ENCODE assay signal across 2 cellular contexts in the genomic region with DNA sequence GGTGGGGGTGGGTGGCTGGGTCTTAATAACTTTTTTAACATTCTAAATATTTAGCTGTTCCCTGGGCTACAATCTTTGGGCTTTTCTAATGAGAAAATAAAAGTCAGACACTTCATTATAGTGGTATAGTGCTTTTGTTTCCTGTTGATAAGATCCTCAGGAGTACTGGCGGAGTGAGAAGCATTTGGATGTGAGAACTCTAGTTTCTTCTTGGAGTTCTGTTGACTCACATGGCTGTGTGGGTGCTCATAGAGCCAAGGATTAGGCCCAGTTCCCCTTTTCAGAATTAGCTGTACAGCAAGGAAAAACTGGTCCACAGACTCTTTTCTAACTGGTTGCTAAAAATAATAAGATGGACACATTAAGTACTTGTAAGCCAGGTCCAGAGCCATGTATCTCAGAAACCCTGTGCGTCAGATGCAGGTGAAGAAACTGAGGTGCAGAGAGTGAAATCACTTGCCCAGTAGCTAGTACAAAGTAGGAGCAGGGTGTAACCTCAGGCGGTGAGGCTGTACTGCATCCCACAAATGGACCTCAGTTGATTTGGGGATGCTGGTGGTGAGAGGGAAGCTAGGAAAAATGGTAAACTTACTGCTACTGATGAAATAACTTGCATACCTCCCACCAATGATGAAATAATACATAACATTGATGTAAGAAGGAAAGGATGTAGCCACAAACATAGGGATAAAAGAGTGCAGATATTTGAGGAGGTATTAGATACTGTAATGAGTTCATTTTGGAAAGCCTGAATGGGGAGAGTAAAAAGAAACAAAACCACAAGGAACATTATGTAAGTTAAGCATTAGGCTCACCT.
TF ChIP-seq lines count a peak whose summit lies in the region.

No MANE protein-coding gene starts in this region.

TF ChIP-seq in WTC11, 78 proteins besides CTCF, POLR2A, EP300 and RAD21 (continued from another document):
- TF ChIP-seq, protein P1, sequence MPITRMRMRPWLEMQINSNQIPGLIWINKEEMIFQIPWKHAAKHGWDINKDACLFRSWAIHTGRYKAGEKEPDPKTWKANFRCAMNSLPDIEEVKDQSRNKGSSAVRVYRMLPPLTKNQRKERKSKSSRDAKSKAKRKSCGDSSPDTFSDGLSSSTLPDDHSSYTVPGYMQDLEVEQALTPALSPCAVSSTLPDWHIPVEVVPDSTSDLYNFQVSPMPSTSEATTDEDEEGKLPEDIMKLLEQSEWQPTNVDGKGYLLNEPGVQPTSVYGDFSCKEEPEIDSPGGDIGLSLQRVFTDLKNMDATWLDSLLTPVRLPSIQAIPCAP (CRISPR knock-in tag; IDR thresholded peaks at IDR 0.05) = no peak
- TF ChIP-seq NR2C2 (CRISPR knock-in tag; IDR thresholded peaks at IDR 0.05) = no peak
- no peak for TF ChIP-seq ATF1 (CRISPR knock-in tag; IDR thresholded peaks at IDR 0.05)
- TF ChIP-seq ZNF232 (CRISPR knock-in tag; IDR thresholded peaks at IDR 0.05) = no peak
- TF ChIP-seq, protein P2, sequence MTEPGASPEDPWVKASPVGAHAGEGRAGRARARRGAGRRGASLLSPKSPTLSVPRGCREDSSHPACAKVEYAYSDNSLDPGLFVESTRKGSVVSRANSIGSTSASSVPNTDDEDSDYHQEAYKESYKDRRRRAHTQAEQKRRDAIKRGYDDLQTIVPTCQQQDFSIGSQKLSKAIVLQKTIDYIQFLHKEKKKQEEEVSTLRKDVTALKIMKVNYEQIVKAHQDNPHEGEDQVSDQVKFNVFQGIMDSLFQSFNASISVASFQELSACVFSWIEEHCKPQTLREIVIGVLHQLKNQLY (CRISPR knock-in tag; IDR thresholded peaks at IDR 0.05) = no peak
- no peak for TF ChIP-seq GABPB1 (CRISPR knock-in tag; IDR thresholded peaks at IDR 0.05)
- TF ChIP-seq, protein P3, sequence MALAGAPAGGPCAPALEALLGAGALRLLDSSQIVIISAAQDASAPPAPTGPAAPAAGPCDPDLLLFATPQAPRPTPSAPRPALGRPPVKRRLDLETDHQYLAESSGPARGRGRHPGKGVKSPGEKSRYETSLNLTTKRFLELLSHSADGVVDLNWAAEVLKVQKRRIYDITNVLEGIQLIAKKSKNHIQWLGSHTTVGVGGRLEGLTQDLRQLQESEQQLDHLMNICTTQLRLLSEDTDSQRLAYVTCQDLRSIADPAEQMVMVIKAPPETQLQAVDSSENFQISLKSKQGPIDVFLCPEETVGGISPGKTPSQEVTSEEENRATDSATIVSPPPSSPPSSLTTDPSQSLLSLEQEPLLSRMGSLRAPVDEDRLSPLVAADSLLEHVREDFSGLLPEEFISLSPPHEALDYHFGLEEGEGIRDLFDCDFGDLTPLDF (CRISPR knock-in tag; IDR thresholded peaks at IDR 0.05) = no peak
- TF ChIP-seq MYBL2 (CRISPR knock-in tag; IDR thresholded peaks at IDR 0.05) = no peak
- TF ChIP-seq ZNF263 (CRISPR knock-in tag; IDR thresholded peaks at IDR 0.05; ENCODE audit: low read depth) = no peak
- TF ChIP-seq ELF4 (CRISPR knock-in tag; IDR thresholded peaks at IDR 0.05; ENCODE audit: low read depth) = no peak
- TF ChIP-seq EMX1 (CRISPR knock-in tag; IDR thresholded peaks at IDR 0.05) = no peak
- no peak for TF ChIP-seq CREM (CRISPR knock-in tag; IDR thresholded peaks at IDR 0.05)

TF ChIP-seq in GM23338, 12 proteins besides CTCF, POLR2A, EP300 and RAD21:
- TF ChIP-seq, protein P4, sequence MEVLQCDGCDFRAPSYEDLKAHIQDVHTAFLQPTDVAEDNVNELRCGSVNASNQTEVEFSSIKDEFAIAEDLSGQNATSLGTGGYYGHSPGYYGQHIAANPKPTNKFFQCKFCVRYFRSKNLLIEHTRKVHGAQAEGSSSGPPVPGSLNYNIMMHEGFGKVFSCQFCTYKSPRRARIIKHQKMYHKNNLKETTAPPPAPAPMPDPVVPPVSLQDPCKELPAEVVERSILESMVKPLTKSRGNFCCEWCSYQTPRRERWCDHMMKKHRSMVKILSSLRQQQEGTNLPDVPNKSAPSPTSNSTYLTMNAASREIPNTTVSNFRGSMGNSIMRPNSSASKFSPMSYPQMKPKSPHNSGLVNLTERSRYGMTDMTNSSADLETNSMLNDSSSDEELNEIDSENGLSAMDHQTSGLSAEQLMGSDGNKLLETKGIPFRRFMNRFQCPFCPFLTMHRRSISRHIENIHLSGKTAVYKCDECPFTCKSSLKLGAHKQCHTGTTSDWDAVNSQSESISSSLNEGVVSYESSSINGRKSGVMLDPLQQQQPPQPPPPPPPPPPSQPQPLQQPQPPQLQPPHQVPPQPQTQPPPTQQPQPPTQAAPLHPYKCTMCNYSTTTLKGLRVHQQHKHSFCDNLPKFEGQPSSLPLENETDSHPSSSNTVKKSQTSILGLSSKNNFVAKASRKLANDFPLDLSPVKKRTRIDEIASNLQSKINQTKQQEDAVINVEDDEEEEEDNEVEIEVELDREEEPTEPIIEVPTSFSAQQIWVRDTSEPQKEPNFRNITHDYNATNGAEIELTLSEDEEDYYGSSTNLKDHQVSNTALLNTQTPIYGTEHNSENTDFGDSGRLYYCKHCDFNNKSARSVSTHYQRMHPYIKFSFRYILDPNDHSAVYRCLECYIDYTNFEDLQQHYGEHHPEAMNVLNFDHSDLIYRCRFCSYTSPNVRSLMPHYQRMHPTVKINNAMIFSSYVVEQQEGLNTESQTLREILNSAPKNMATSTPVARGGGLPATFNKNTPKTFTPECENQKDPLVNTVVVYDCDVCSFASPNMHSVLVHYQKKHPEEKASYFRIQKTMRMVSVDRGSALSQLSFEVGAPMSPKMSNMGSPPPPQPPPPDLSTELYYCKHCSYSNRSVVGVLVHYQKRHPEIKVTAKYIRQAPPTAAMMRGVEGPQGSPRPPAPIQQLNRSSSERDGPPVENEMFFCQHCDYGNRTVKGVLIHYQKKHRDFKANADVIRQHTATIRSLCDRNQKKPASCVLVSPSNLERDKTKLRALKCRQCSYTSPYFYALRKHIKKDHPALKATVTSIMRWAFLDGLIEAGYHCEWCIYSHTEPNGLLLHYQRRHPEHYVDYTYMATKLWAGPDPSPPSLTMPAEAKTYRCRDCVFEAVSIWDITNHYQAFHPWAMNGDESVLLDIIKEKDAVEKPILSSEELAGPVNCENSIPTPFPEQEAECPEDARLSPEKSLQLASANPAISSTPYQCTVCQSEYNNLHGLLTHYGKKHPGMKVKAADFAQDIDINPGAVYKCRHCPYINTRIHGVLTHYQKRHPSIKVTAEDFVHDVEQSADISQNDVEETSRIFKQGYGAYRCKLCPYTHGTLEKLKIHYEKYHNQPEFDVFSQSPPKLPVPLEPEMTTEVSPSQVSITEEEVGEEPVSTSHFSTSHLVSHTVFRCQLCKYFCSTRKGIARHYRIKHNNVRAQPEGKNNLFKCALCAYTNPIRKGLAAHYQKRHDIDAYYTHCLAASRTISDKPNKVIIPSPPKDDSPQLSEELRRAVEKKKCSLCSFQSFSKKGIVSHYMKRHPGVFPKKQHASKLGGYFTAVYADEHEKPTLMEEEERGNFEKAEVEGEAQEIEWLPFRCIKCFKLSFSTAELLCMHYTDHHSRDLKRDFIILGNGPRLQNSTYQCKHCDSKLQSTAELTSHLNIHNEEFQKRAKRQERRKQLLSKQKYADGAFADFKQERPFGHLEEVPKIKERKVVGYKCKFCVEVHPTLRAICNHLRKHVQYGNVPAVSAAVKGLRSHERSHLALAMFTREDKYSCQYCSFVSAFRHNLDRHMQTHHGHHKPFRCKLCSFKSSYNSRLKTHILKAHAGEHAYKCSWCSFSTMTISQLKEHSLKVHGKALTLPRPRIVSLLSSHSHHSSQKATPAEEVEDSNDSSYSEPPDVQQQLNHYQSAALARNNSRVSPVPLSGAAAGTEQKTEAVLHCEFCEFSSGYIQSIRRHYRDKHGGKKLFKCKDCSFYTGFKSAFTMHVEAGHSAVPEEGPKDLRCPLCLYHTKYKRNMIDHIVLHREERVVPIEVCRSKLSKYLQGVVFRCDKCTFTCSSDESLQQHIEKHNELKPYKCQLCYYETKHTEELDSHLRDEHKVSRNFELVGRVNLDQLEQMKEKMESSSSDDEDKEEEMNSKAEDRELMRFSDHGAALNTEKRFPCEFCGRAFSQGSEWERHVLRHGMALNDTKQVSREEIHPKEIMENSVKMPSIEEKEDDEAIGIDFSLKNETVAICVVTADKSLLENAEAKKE (CRISPR knock-in tag; IDR thresholded peaks at IDR 0.05) = no peak
- TF ChIP-seq EZH2 (IDR thresholded peaks at IDR 0.05; ENCODE audit: low read depth, unreplicated experiment) = no peak
- no peak for TF ChIP-seq ZNF114 (CRISPR knock-in tag; IDR thresholded peaks at IDR 0.05)
- TF ChIP-seq, protein P5, sequence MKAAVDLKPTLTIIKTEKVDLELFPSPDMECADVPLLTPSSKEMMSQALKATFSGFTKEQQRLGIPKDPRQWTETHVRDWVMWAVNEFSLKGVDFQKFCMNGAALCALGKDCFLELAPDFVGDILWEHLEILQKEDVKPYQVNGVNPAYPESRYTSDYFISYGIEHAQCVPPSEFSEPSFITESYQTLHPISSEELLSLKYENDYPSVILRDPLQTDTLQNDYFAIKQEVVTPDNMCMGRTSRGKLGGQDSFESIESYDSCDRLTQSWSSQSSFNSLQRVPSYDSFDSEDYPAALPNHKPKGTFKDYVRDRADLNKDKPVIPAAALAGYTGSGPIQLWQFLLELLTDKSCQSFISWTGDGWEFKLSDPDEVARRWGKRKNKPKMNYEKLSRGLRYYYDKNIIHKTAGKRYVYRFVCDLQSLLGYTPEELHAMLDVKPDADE (IDR thresholded peaks at IDR 0.05) = no peak
- no peak for TF ChIP-seq POLR2AphosphoS5 (IDR thresholded peaks at IDR 0.05; ENCODE audit: low read depth)
- TF ChIP-seq STAT1 (IDR thresholded peaks at IDR 0.05; ENCODE audit: unreplicated experiment) = no peak
- no peak for TF ChIP-seq CREB1 (CRISPR knock-in tag; IDR thresholded peaks at IDR 0.05; ENCODE audit: low read depth)
- TF ChIP-seq NANOG (IDR thresholded peaks at IDR 0.05; ENCODE audit: borderline replicate concordance) = no peak
- no peak for TF ChIP-seq EZH2phosphoT487 (IDR thresholded peaks at IDR 0.05; ENCODE audit: unreplicated experiment)
